ENCODE assay signal across 28 cellular contexts in genomic region chr4:181504846-181505374, GRCh38.
DNase-seq lines count a peak whose midpoint lies in the region; ATAC-seq, FAIRE-seq and TF ChIP-seq lines count a peak whose summit lies in the region.
"Had no signal": no experiment of that assay in that cellular context is flagged by ENCODE, and none has a peak within 500 bp of the region (broad histone marks: within the 10 kb centered on the region; RNA-seq: fewer than 3 reads in every experiment).

No MANE protein-coding gene starts in this region.

- no peaks in the 10 kb centered on the region for H3K36me3 ChIP-seq in neural progenitor cell
- H3K36me3 ChIP-seq: esophagus muscularis mucosa, left ventricle myocardium inferior, spleen, thoracic aorta had no signal

- peaks cover 2% of the 10 kb centered on the region for H3K27me3 Mint-ChIP-seq in neural progenitor cell (ENCODE audit: insufficient read depth, low read depth)
- H3K27me3 Mint-ChIP-seq: activated CD4-positive, alpha-beta memory T cell treated with anti-CD3 and anti-CD28 coated beads for 36 hours; activated naive CD8-positive, alpha-beta T cell; IgD-negative memory B cell; natural killer cell treated with Interleukin-12 subunit alpha and Interleukin-12 subunit beta and Interleukin-15 and Interleukin-18, amount 100 ng/mL, for 72 hours; stimulated activated memory B cell treated with anti-CD40 and anti-IgM and Interleukin-4, amounts not matched to agents 10 μg/mL and 1 μg/mL and 100 μg/mL, for 72 hours had no signal

- no peak overlapping the region for H3K4me2 ChIP-seq in neural progenitor cell
- H3K4me2 ChIP-seq: hepatocyte had no signal

- no peaks in the 10 kb centered on the region for H4K20me1 ChIP-seq in neural progenitor cell (ENCODE audit: low read depth)

- FAIRE-seq in GM19239 (lab: Jason Lieb, UNC): no peak

- H3K9me3 ChIP-seq in neural progenitor cell (ENCODE audit: low read depth): no peaks in the 10 kb centered on the region
- H3K9me3 ChIP-seq: esophagus muscularis mucosa, left ventricle myocardium inferior, spleen, thoracic aorta had no signal

- H3K36me3 Mint-ChIP-seq in neural progenitor cell: no peaks in the 10 kb centered on the region
- H3K36me3 Mint-ChIP-seq: activated CD4-positive, alpha-beta memory T cell treated with anti-CD3 and anti-CD28 coated beads for 36 hours; activated naive CD8-positive, alpha-beta T cell; IgD-negative memory B cell; immature natural killer cell; natural killer cell treated with Interleukin-12 subunit alpha and Interleukin-12 subunit beta and Interleukin-15 and Interleukin-18, amount 100 ng/mL, for 72 hours; stimulated activated memory B cell treated with anti-CD40 and anti-IgM and Interleukin-4, amounts not matched to agents 10 μg/mL and 1 μg/mL and 100 μg/mL, for 72 hours had no signal

- peaks cover 26% of the 10 kb centered on the region for H3F3A ChIP-seq in neural progenitor cell (ENCODE audit: low read depth)

- DNase-seq in NCI-H146 (lab: John Stamatoyannopoulos, UW) (peak; percentile 100), NCI-H524 treated with DMSO at 0.1 percent for 48 hours (lab: John Stamatoyannopoulos, UW) (peak; percentile 81), left kidney (ENCODE audit: low read depth, low spot score) (peak; percentile 62), neural progenitor cell (ENCODE audit: low spot score) (no peak), GM19239 (ENCODE audit: insufficient read length, low spot score) (no peak)
- DNase-seq: activated CD4-positive, alpha-beta memory T cell treated with anti-CD3 and anti-CD28 coated beads for 36 hours; activated CD8-positive, alpha-beta memory T cell treated with anti-CD3 and anti-CD28 coated beads, Interleukin-2, amount 50 U/mL, for 48 hours; aorta; C1 segment of cervical spinal cord; Calu3; cortex of kidney; endodermal cell; foreskin melanocyte; immature natural killer cell; left ventricle myocardium inferior; SIG-M5; spleen; stimulated activated CD4-positive, alpha-beta T cell treated with anti-CD3 and anti-CD28 coated beads, Interleukin-4, amount 100 ng/mL, for 1 hour had no signal

- H3K9ac ChIP-seq in neural progenitor cell: no peak overlapping the region

- H3K4me1 ChIP-seq in neural progenitor cell: peaks cover 41% of the 10 kb centered on the region
- H3K4me1 ChIP-seq: esophagus muscularis mucosa, left ventricle myocardium inferior, spleen had no signal

- no peak for TF ChIP-seq EP300 in Ishikawa (IDR thresholded peaks at IDR 0.05; ENCODE audit: borderline replicate concordance)

- no peak for ATAC-seq in HG03460 (IDR thresholded peaks at IDR 0.05; ENCODE audit: unreplicated experiment)
- ATAC-seq: activated CD4-positive, CD25-positive, alpha-beta regulatory T cell treated with anti-CD3 and anti-CD28 coated beads, Interleukin-2, amount 50 U/mL, for 24 hours; natural killer cell treated with Interleukin-12 subunit alpha and Interleukin-12 subunit beta and Interleukin-15 and Interleukin-18, amount 100 ng/mL, for 72 hours; stimulated activated memory B cell treated with anti-CD40 and anti-IgM and Interleukin-4, amounts not matched to agents 10 μg/mL and 1 μg/mL and 100 μg/mL, for 72 hours had no signal

- TF ChIP-seq RAD21 in Ishikawa (IDR thresholded peaks at IDR 0.05; ENCODE audit: low read depth): no peak

- H3K27ac ChIP-seq in neural progenitor cell: no peak overlapping the region
- H3K27ac ChIP-seq: esophagus muscularis mucosa, hepatocyte, left ventricle myocardium inferior, spleen, thoracic aorta had no signal

- H3K79me2 ChIP-seq in neural progenitor cell (ENCODE audit: low read depth): no peaks in the 10 kb centered on the region
- H3K79me2 ChIP-seq: hepatocyte had no signal

- H3K4me1 Mint-ChIP-seq in neural progenitor cell: peaks cover 65% of the 10 kb centered on the region
- H3K4me1 Mint-ChIP-seq: IgD-negative memory B cell; immature natural killer cell; stimulated activated memory B cell treated with anti-CD40 and anti-IgM and Interleukin-4, amounts not matched to agents 10 μg/mL and 1 μg/mL and 100 μg/mL, for 72 hours had no signal

- TF ChIP-seq CTCF in neural progenitor cell (IDR thresholded peaks at IDR 0.05): no peak

- H2AFZ ChIP-seq in neural progenitor cell (replicated peaks): no peak overlapping the region
- H2AFZ ChIP-seq: hepatocyte had no signal

- H3K9me3 Mint-ChIP-seq in neural progenitor cell: peaks cover 4% of the 10 kb centered on the region
- H3K9me3 Mint-ChIP-seq: activated CD4-positive, alpha-beta memory T cell treated with anti-CD3 and anti-CD28 coated beads for 36 hours; endodermal cell; IgD-negative memory B cell; stimulated activated memory B cell treated with anti-CD40 and anti-IgM and Interleukin-4, amounts not matched to agents 10 μg/mL and 1 μg/mL and 100 μg/mL, for 72 hours had no signal

- no peak overlapping the region for H3K27ac Mint-ChIP-seq in neural progenitor cell
- H3K27ac Mint-ChIP-seq: activated CD4-positive, alpha-beta memory T cell treated with anti-CD3 and anti-CD28 coated beads for 36 hours; activated naive CD8-positive, alpha-beta T cell; endodermal cell; IgD-negative memory B cell; immature natural killer cell; natural killer cell treated with Interleukin-12 subunit alpha and Interleukin-12 subunit beta and Interleukin-15 and Interleukin-18, amount 100 ng/mL, for 72 hours; stimulated activated memory B cell treated with anti-CD40 and anti-IgM and Interleukin-4, amounts not matched to agents 10 μg/mL and 1 μg/mL and 100 μg/mL, for 72 hours had no signal

- H3K27me3 ChIP-seq in neural progenitor cell: no peaks in the 10 kb centered on the region
- H3K27me3 ChIP-seq: esophagus muscularis mucosa, spleen had no signal

- H3K4me3 ChIP-seq in neural progenitor cell: no peak overlapping the region
- H3K4me3 ChIP-seq: esophagus muscularis mucosa, hepatocyte, left ventricle myocardium inferior, spleen, thoracic aorta had no signal

- no peak overlapping the region for H3K4me3 Mint-ChIP-seq in neural progenitor cell
- H3K4me3 Mint-ChIP-seq: activated CD4-positive, alpha-beta memory T cell treated with anti-CD3 and anti-CD28 coated beads for 36 hours; activated naive CD8-positive, alpha-beta T cell; endodermal cell; IgD-negative memory B cell; immature natural killer cell; natural killer cell treated with Interleukin-12 subunit alpha and Interleukin-12 subunit beta and Interleukin-15 and Interleukin-18, amount 100 ng/mL, for 72 hours; stimulated activated memory B cell treated with anti-CD40 and anti-IgM and Interleukin-4, amounts not matched to agents 10 μg/mL and 1 μg/mL and 100 μg/mL, for 72 hours had no signal

TF ChIP-seq in Ishikawa, 13 proteins besides CTCF, POLR2A, EP300 and RAD21:
- peak; percentile 54; the same call in 1 of the 2 replicates for TF ChIP-seq REST (IDR thresholded peaks at IDR 0.05; ENCODE audit: low read depth)
- no peak for TF ChIP-seq EGR1 (IDR thresholded peaks at IDR 0.05)

Comparison
In these comparisons a context has a peak if more than half of its experiments do, and no peak if none do; other contexts are left out.
1. DNase-seq: peak in NCI-H146 (single experiment), NCI-H524 treated with DMSO at 0.1 percent for 48 hours (single experiment) and left kidney (single experiment); none in neural progenitor cell (single experiment) and GM19239 (single experiment).